Comparison of ENCODE assay signal across 10 cellular contexts in the genomic region with DNA sequence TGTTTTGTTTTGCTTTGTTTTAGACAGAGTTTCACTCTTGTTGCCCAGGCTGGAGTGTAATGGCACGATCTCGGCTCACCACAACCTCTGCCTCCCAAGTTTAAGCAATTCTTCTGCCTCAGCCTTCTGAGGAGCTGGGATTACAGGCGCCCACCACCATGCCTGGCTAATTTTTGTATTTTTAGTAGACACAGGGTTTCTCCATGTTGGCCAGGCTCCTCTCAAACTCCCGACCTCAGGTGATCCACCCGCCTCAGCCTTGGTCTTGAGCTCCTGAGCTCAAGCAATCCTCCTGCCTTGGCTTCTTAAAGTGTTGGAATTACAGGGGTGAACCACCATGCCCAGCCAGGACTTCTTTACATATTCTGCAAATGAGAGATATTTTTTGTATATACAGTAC. TPM values are rescaled to one million over a fixed set of nuclear protein-coding genes. Genes with fewer than 3 reads are reported as not detected.
DNase-seq lines count a peak whose midpoint lies in the region; ATAC-seq and TF ChIP-seq lines count a peak whose summit lies in the region.
"Not testable (repeated sequence)": the region's sequence is repeated elsewhere in the genome, so short reads cannot be mapped to it uniquely, and the experiment has no call there.
"Had no signal": no experiment of that assay in that cellular context is flagged by ENCODE, and none has a peak within 500 bp of the region (broad histone marks: within the 10 kb centered on the region; RNA-seq: fewer than 3 reads in every experiment).

No MANE protein-coding gene starts in this region.

- H3K4me2 ChIP-seq in HCT116 (ENCODE audit: low read length) (peak overlapping the region; percentile 80; the same call in 1 of the 2 replicates), hepatocyte (peak overlapping the region; percentile 75)

- not testable (repeated sequence) for H3K27me3 ChIP-seq in A673 (replicated peaks; ENCODE audit: insufficient read depth, low read depth, low read length, poor library complexity); HCT116 (ENCODE audit: insufficient read depth, low read length); Panc1 (ENCODE audit: control insufficient read depth, insufficient read depth, low read length); hepatocyte; spleen (replicated peaks in 1 of 7)

- H3K9me3 ChIP-seq in A673 (ENCODE audit: low read depth, low read length, poor library complexity, severe bottlenecking); HCT116 (ENCODE audit: control insufficient read depth in 1 of 2, insufficient read depth in 1 of 2, low read depth in 1 of 2, low read length in 2 of 2); Panc1 (ENCODE audit: control insufficient read depth, insufficient read depth, low read depth, low read length); hepatocyte (ENCODE audit: low read depth); spleen: not testable (repeated sequence)

- TF ChIP-seq RAD21 in HCT116 (IDR thresholded peaks at IDR 0.05; ENCODE audit: low read depth) = not testable (repeated sequence)

- peak overlapping the region; percentile 85 for H3K27ac ChIP-seq in A673 (ENCODE audit: low read depth, low read length, poor library complexity, severe bottlenecking)
- H3K27ac ChIP-seq in HCT116 (ENCODE audit: low read depth, low read length); hepatocyte; spleen: not testable (repeated sequence)
- peak overlapping the region; percentile 97 for H3K27ac ChIP-seq in Panc1 (ENCODE audit: low read length)

- H2AFZ ChIP-seq in HCT116 (ENCODE audit: low read depth, low read length, poor library complexity, severe bottlenecking); hepatocyte: not testable (repeated sequence)

- not testable (repeated sequence) for TF ChIP-seq POLR2A in HCT116 (IDR thresholded peaks at IDR 0.05; ENCODE audit: borderline replicate concordance, extremely low read depth, insufficient read depth, insufficient read length); spleen (IDR thresholded peaks at IDR 0.05)

- TF ChIP-seq CTCF in A673 (conservative IDR thresholded peaks at IDR 0.05; ENCODE audit: low read depth, low read length); HCT116 (IDR thresholded peaks at IDR 0.05 in 2 of 3, conservative IDR thresholded peaks at IDR 0.05 in 1 of 3; ENCODE audit: borderline replicate concordance in 1 of 3, insufficient read depth in 1 of 3, low read depth in 2 of 3, low read length in 2 of 3); Panc1 (IDR thresholded peaks at IDR 0.05); brain (conservative IDR thresholded peaks at IDR 0.05); hepatocyte (IDR thresholded peaks at IDR 0.05; ENCODE audit: poor library complexity); neural crest cell (conservative IDR thresholded peaks at IDR 0.05); spleen (IDR thresholded peaks at IDR 0.05 in 8 of 11, conservative IDR thresholded peaks at IDR 0.05 in 3 of 11): not testable (repeated sequence)

- WGBS in hepatocyte (ENCODE audit: low lambda C conversion rate, missing lambda C conversion rate) = 95% methylated on average over 5 of the region's 5 CpGs
- WGBS in spleen, 5 donors = 90 to 94% (median 91%) methylated on average over 5 of the region's 5 CpGs

- H3K27me3 Mint-ChIP-seq in activated CD8-positive, alpha-beta memory T cell treated with anti-CD3 and anti-CD28 coated beads, Interleukin-2, amount 10 ng/mL, durations not matched to agents 7 days and 5 days = not testable (repeated sequence)
- H3K27me3 Mint-ChIP-seq in brain (peaks cover 37% of the 10 kb centered on the region), neural crest cell (ENCODE audit: low read depth) (peaks cover 45% of the 10 kb centered on the region)

- H3K27ac Mint-ChIP-seq in activated CD8-positive, alpha-beta memory T cell treated with anti-CD3 and anti-CD28 coated beads, Interleukin-2, amount 10 ng/mL, durations not matched to agents 7 days and 5 days; neural crest cell (ENCODE audit: unreplicated experiment): not testable (repeated sequence)
- H3K27ac Mint-ChIP-seq in brain = peak overlapping the region in 3 of 5 experiments; percentile 75 to 83 (median 82)

- not testable (repeated sequence) for H3K9me3 Mint-ChIP-seq in activated CD8-positive, alpha-beta memory T cell treated with anti-CD3 and anti-CD28 coated beads, Interleukin-2, amount 10 ng/mL, durations not matched to agents 7 days and 5 days (ENCODE audit: low read depth); brain; neural crest cell

- H3K4me1 ChIP-seq in A673 (ENCODE audit: insufficient read depth, low read length, poor library complexity, severe bottlenecking) (peaks cover 10% of the 10 kb centered on the region), HCT116 (ENCODE audit: control insufficient read depth in 1 of 2, insufficient read depth in 2 of 2, low read length in 2 of 2) (peaks cover 8 to 21% of the 10 kb centered on the region in 2 experiments; a peak in 3 of 4 replicates), Panc1 (ENCODE audit: control insufficient read depth, insufficient read depth, low read length) (peaks cover 42% of the 10 kb centered on the region), hepatocyte (ENCODE audit: insufficient read depth) (peaks cover 11% of the 10 kb centered on the region), spleen (peaks cover 9 to 54% (median 33%) of the 10 kb centered on the region in 6 donors)

- peak overlapping the region; percentile 72 for H3K4me3 Mint-ChIP-seq in activated CD8-positive, alpha-beta memory T cell treated with anti-CD3 and anti-CD28 coated beads, Interleukin-2, amount 10 ng/mL, durations not matched to agents 7 days and 5 days
- H3K4me3 Mint-ChIP-seq in brain (peak overlapping the region; percentile 85 to 92 (median 90)), neural crest cell (peak overlapping the region; percentile 87)

- RAD21 ChIA-PET in HCT116 (lab: Charles Lee; ENCODE audit: low non-redundant PET in 1 of 2, low total read pairs in 2 of 2, uncharacterized antibody in 2 of 2, unreplicated experiment in 2 of 2) = not testable (repeated sequence)

- H3K4me3 ChIP-seq in A673 (ENCODE audit: low read depth, low read length, poor library complexity, severe bottlenecking); Panc1 (ENCODE audit: low read depth in 2 of 2, low read length in 2 of 2); hepatocyte; spleen: not testable (repeated sequence)
- H3K4me3 ChIP-seq in HCT116 (replicated peaks in 1 of 2; ENCODE audit: low read depth in 1 of 2, low read length in 2 of 2) = peak overlapping the region in 1 of 2 experiments; percentile 60; a peak in 1 of 4 replicates

- POLR2A ChIA-PET in A673 (lab: Charles Lee; ENCODE audit: low non-redundant PET); HCT116 (lab: Charles Lee); Panc1 (lab: Charles Lee): not testable (repeated sequence)

- peaks cover 13% of the 10 kb centered on the region for H3K4me1 Mint-ChIP-seq in activated CD8-positive, alpha-beta memory T cell treated with anti-CD3 and anti-CD28 coated beads, Interleukin-2, amount 10 ng/mL, durations not matched to agents 7 days and 5 days
- H3K4me1 Mint-ChIP-seq in brain (peaks cover 31% of the 10 kb centered on the region), neural crest cell (peaks cover 12% of the 10 kb centered on the region)

- H3K36me3 Mint-ChIP-seq in activated CD8-positive, alpha-beta memory T cell treated with anti-CD3 and anti-CD28 coated beads, Interleukin-2, amount 10 ng/mL, durations not matched to agents 7 days and 5 days; brain; neural crest cell (ENCODE audit: low read depth): not testable (repeated sequence)

- not testable (repeated sequence) for DNase-seq in A673 (ENCODE audit: low spot score); HCT116 (ENCODE audit: low read depth, low spot score); Panc1 (ENCODE audit: low read depth, low spot score); activated CD8-positive, alpha-beta memory T cell treated with anti-CD3 and anti-CD28 coated beads, Interleukin-2, amount 10 ng/mL, durations not matched to agents 7 days and 5 days; hepatocyte (ENCODE audit: low spot score); neural crest cell (ENCODE audit: low read depth, low spot score)
- peak; percentile 65 for DNase-seq in spleen

- not testable (repeated sequence) for H3K79me2 ChIP-seq in HCT116 (ENCODE audit: insufficient read depth, low read length); hepatocyte

- in situ Hi-C loops in Panc1 (cut with HindIII; ENCODE audit: low pct_unique_long_range_greater_than_20kb, low sequenced_read_pairs) = not testable (repeated sequence)

- not testable (repeated sequence) for H3K9ac ChIP-seq in HCT116 (ENCODE audit: low read length)

- not testable (repeated sequence) for H3K9me2 ChIP-seq in HCT116 (ENCODE audit: insufficient read depth); hepatocyte (replicated peaks; ENCODE audit: insufficient read depth)

- not testable (repeated sequence) for H3K36me3 ChIP-seq in A673 (ENCODE audit: insufficient read depth, low read length, poor library complexity, severe bottlenecking); HCT116 (ENCODE audit: control insufficient read depth in 1 of 2, insufficient read depth in 2 of 2, low read length in 2 of 2); Panc1 (ENCODE audit: control insufficient read depth, insufficient read depth, low read length); hepatocyte (replicated peaks; ENCODE audit: insufficient read depth, low read depth); spleen

- CTCF ChIA-PET in A673 (lab: Charles Lee) = not testable (repeated sequence)
- CTCF ChIA-PET in HCT116 (lab: Charles Lee) (interaction anchor here (1.4 to 1.8 kb wide), 2 partner anchors 21 to 29 kb away, joined by 3 to 6 read pairs; no protein-coding TSS in a partner anchor), Panc1 (lab: Charles Lee) (interaction anchor here (0.6 kb wide), 1 partner anchor 17 kb away, joined by 3 read pairs; no protein-coding TSS in a partner anchor)
- CTCF ChIA-PET in activated CD8-positive, alpha-beta memory T cell treated with anti-CD3 and anti-CD28 coated beads, Interleukin-2, amount 10 ng/mL, durations not matched to agents 7 days and 5 days (lab: Charles Lee) = interaction anchor here (2.9 to 6.3 kb wide), 3 partner anchors 21 to 87 kb away, joined by 10 to 68 read pairs (median 44); no protein-coding TSS in a partner anchor

- not testable (repeated sequence) for ATAC-seq in HCT116; Panc1; activated CD8-positive, alpha-beta memory T cell treated with anti-CD3 and anti-CD28 coated beads, Interleukin-2, amount 10 ng/mL, durations not matched to agents 7 days and 5 days

- intact Hi-C loops in A673 (cut with micrococcal nuclease; ENCODE audit: unreplicated experiment); HCT116 (cut with micrococcal nuclease); Panc1 (cut with micrococcal nuclease; ENCODE audit: unreplicated experiment); spleen (cut with DNase I; ENCODE audit: low total_unique reads): not testable (repeated sequence)

- H4K20me1 ChIP-seq in HCT116 (ENCODE audit: insufficient read depth); hepatocyte (ENCODE audit: insufficient read depth, poor library complexity, severe bottlenecking): not testable (repeated sequence)

- BruUV-seq in A673 (replicated peaks; lab: Mats Ljungman, UMichigan); HCT116 (replicated peaks; lab: Mats Ljungman, UMichigan); Panc1 (replicated peaks; lab: Mats Ljungman, UMichigan): not testable (repeated sequence)

RNA-seq across cellular contexts. Expression of a gene that starts 57.5 kb away (rescaled TPM):
- total RNA-seq in A673 (2021) (not detected in 2 replicates), HCT116 (2021; ENCODE audit: unreplicated experiment) (10.5 TPM), Panc1 (2021; ENCODE audit: unreplicated experiment) (52.1 TPM), hepatocyte (2.4 and 2.9 TPM in 2 replicates), neural crest cell (12.6 and 14.2 TPM in 2 replicates), spleen (not detected)
- 12.9 and 15.2 TPM in 2 replicates for polyA plus RNA-seq in HCT116 (2012)
- 46.4 TPM for polyA plus RNA-seq in Panc1 (2012; ENCODE audit: insufficient read length)
- total RNA-seq in activated CD8-positive, alpha-beta memory T cell treated with anti-CD3 and anti-CD28 coated beads, Interleukin-2, amount 10 ng/mL, durations not matched to agents 7 days and 5 days = not detected
- polyA plus RNA-seq in brain (ENCODE audit: insufficient read depth, low read depth, low replicate concordance) (15.9 TPM), hepatocyte (1.9 and 2.0 TPM in 2 replicates), spleen (not detected)
- total RNA-seq: activated CD8-positive, alpha-beta T cell treated with anti-CD3 and anti-CD28 coated beads, Interleukin-2, amount 10 ng/mL, durations not matched to agents 7 days and 5 days; activated naive CD4-positive, alpha-beta T cell treated with anti-CD3 and anti-CD28 coated beads for 36 hours had no signal
